12 cellular contexts compared by ENCODE assay signal in genomic region chr2:240925576-240926515, GRCh38. TPM values are rescaled to one million over a fixed set of nuclear protein-coding genes. Genes with fewer than 3 reads are reported as not detected.
DNase-seq lines count a peak whose midpoint lies in the region; ATAC-seq and TF ChIP-seq lines count a peak whose summit lies in the region.
"Had no signal": no experiment of that assay in that cellular context is flagged by ENCODE, and none has a peak within 500 bp of the region (broad histone marks: within the 10 kb centered on the region; RNA-seq: fewer than 3 reads in every experiment).

No MANE protein-coding gene starts in this region.

- H3K27me3 Mint-ChIP-seq in activated CD8-positive, alpha-beta T cell treated with anti-CD3 and anti-CD28 coated beads, Interleukin-2, amount 10 ng/mL, durations not matched to agents 7 days and 5 days (ENCODE audit: low read depth) = no peaks in the 10 kb centered on the region
- peaks cover 4% of the 10 kb centered on the region for H3K27me3 Mint-ChIP-seq in activated CD8-positive, alpha-beta T cell treated with anti-CD3 and anti-CD28 coated beads for 36 hours
- H3K27me3 Mint-ChIP-seq in activated naive CD8-positive, alpha-beta T cell treated with anti-CD3 and anti-CD28 coated beads, Interleukin-2, amount 50 U/mL, for 24 hours = no peaks in the 10 kb centered on the region

- CTCF ChIA-PET in activated CD8-positive, alpha-beta T cell treated with anti-CD3 and anti-CD28 coated beads, Interleukin-2, amount 10 ng/mL, durations not matched to agents 7 days and 5 days (lab: Charles Lee) = no interaction called here
- CTCF ChIA-PET in activated CD8-positive, alpha-beta T cell treated with anti-CD3 and anti-CD28 coated beads for 36 hours (lab: Charles Lee) = no interaction called here

- H3K4me3 Mint-ChIP-seq in activated CD8-positive, alpha-beta T cell treated with anti-CD3 and anti-CD28 coated beads, Interleukin-2, amount 10 ng/mL, durations not matched to agents 7 days and 5 days = no peak overlapping the region
- H3K4me3 Mint-ChIP-seq in activated CD8-positive, alpha-beta T cell treated with anti-CD3 and anti-CD28 coated beads for 36 hours = no peak overlapping the region
- H3K4me3 Mint-ChIP-seq in activated naive CD8-positive, alpha-beta T cell treated with anti-CD3 and anti-CD28 coated beads, Interleukin-2, amount 50 U/mL, for 24 hours = no peak overlapping the region

- H3K4me1 ChIP-seq in lung (ENCODE audit: control insufficient read depth in 2 of 2, insufficient read depth in 2 of 2, low read length in 2 of 2) = peaks cover 0 to 3% of the 10 kb centered on the region in 2 donors
- H3K4me1 ChIP-seq in testis = no peaks in the 10 kb centered on the region

- no peak overlapping the region for H3K27ac ChIP-seq in lung (ENCODE audit: low read depth in 1 of 2, low read length in 1 of 2)
- no peak overlapping the region for H3K27ac ChIP-seq in testis

- H3K4me3 ChIP-seq in lung = no peak overlapping the region
- H3K4me3 ChIP-seq in testis = no peak overlapping the region

- ATAC-seq in activated CD8-positive, alpha-beta T cell treated with anti-CD3 and anti-CD28 coated beads, Interleukin-2, amount 10 ng/mL, durations not matched to agents 7 days and 5 days = peak; percentile 34
- no peak for ATAC-seq in activated CD8-positive, alpha-beta T cell treated with anti-CD3 and anti-CD28 coated beads for 36 hours
- ATAC-seq in activated naive CD8-positive, alpha-beta T cell treated with anti-CD3 and anti-CD28 coated beads, Interleukin-2, amount 50 U/mL, for 24 hours = no peak
- ATAC-seq in lung (ENCODE audit: insufficient read depth, low FRiP score) = peak; percentile 10
- ATAC-seq in HG02759 (IDR thresholded peaks at IDR 0.05; ENCODE audit: unreplicated experiment) = no peak

- H3K9me3 ChIP-seq in lung (ENCODE audit: control insufficient read depth in 2 of 2, insufficient read depth in 1 of 2, low read length in 1 of 2) = no peaks in the 10 kb centered on the region
- no peaks in the 10 kb centered on the region for H3K9me3 ChIP-seq in testis

- intact Hi-C loops in activated CD8-positive, alpha-beta T cell treated with anti-CD3 and anti-CD28 coated beads for 36 hours (cut with micrococcal nuclease) = no loop called here
- intact Hi-C loops in testis (cut with DNase I; ENCODE audit: low total_unique reads) = no loop called here

- H3K27ac Mint-ChIP-seq in activated CD8-positive, alpha-beta T cell treated with anti-CD3 and anti-CD28 coated beads, Interleukin-2, amount 10 ng/mL, durations not matched to agents 7 days and 5 days = no peak overlapping the region
- no peak overlapping the region for H3K27ac Mint-ChIP-seq in activated CD8-positive, alpha-beta T cell treated with anti-CD3 and anti-CD28 coated beads for 36 hours
- H3K27ac Mint-ChIP-seq in activated naive CD8-positive, alpha-beta T cell treated with anti-CD3 and anti-CD28 coated beads, Interleukin-2, amount 50 U/mL, for 24 hours = no peak overlapping the region

- TF ChIP-seq POLR2A in testis (IDR thresholded peaks at IDR 0.05) = no peak

- DNase-seq in activated CD8-positive, alpha-beta T cell treated with anti-CD3 and anti-CD28 coated beads, Interleukin-2, amount 10 ng/mL, durations not matched to agents 7 days and 5 days = no peak
- no peak for DNase-seq in activated CD8-positive, alpha-beta T cell treated with anti-CD3 and anti-CD28 coated beads for 36 hours
- peak; percentile 1 for DNase-seq in activated naive CD8-positive, alpha-beta T cell treated with anti-CD3 and anti-CD28 coated beads, Interleukin-2, amount 50 U/mL, for 24 hours
- no peak for DNase-seq in lung (ENCODE audit: low spot score)
- peak; percentile 12 for DNase-seq in testis
- DNase-seq in NCI-H128 (lab: John Stamatoyannopoulos, UW; ENCODE audit: unreplicated experiment) = no peak
- DNase-seq in NK-92 treated with Interleukin-12 subunit alpha and Interleukin-12 subunit beta, amount 100 ng/mL, for 24 hours (lab: John Stamatoyannopoulos, UW) = no peak
- DNase-seq: activated CD4-positive, CD25-positive, alpha-beta regulatory T cell; stimulated activated CD4-positive, alpha-beta T cell treated with anti-CD3 and anti-CD28 coated beads, Interleukin-12 subunit alpha, Interleukin-12 subunit beta, amount 100 ng/mL, for 4 hours had no signal

- TF ChIP-seq CTCF in activated CD8-positive, alpha-beta T cell treated with anti-CD3 and anti-CD28 coated beads for 36 hours (IDR thresholded peaks at IDR 0.05) = no peak
- no peak for TF ChIP-seq CTCF in lung (IDR thresholded peaks at IDR 0.05; ENCODE audit: control extremely low read depth, extremely low read depth)
- no peak for TF ChIP-seq CTCF in testis (IDR thresholded peaks at IDR 0.05)

- WGBS in lung, 2 donors = 93 to 94% methylated on average over 29 of the region's 29 CpGs
- WGBS in testis, 2 donors = 92% methylated on average over 9 to 29 of the region's 29 CpGs

- H3K4me1 Mint-ChIP-seq in activated CD8-positive, alpha-beta T cell treated with anti-CD3 and anti-CD28 coated beads, Interleukin-2, amount 10 ng/mL, durations not matched to agents 7 days and 5 days (ENCODE audit: low read depth) = no peaks in the 10 kb centered on the region
- H3K4me1 Mint-ChIP-seq in activated CD8-positive, alpha-beta T cell treated with anti-CD3 and anti-CD28 coated beads for 36 hours (ENCODE audit: low read depth) = no peaks in the 10 kb centered on the region
- no peaks in the 10 kb centered on the region for H3K4me1 Mint-ChIP-seq in activated naive CD8-positive, alpha-beta T cell treated with anti-CD3 and anti-CD28 coated beads, Interleukin-2, amount 50 U/mL, for 24 hours

- H3K27me3 ChIP-seq in lung (ENCODE audit: control insufficient read depth, insufficient read depth) (no peaks in the 10 kb centered on the region), testis (no peaks in the 10 kb centered on the region)

- no peaks in the 10 kb centered on the region for H3K9me3 Mint-ChIP-seq in activated CD8-positive, alpha-beta T cell treated with anti-CD3 and anti-CD28 coated beads, Interleukin-2, amount 10 ng/mL, durations not matched to agents 7 days and 5 days (ENCODE audit: insufficient read depth)
- no peaks in the 10 kb centered on the region for H3K9me3 Mint-ChIP-seq in activated CD8-positive, alpha-beta T cell treated with anti-CD3 and anti-CD28 coated beads for 36 hours
- no peaks in the 10 kb centered on the region for H3K9me3 Mint-ChIP-seq in activated naive CD8-positive, alpha-beta T cell treated with anti-CD3 and anti-CD28 coated beads, Interleukin-2, amount 50 U/mL, for 24 hours

- H3K36me3 ChIP-seq in lung (ENCODE audit: control insufficient read depth in 2 of 2, insufficient read depth in 2 of 2, low read length in 2 of 2) (no peaks in the 10 kb centered on the region), testis (ENCODE audit: low read depth, missing control alignments) (no peaks in the 10 kb centered on the region)

- H3K36me3 Mint-ChIP-seq in activated CD8-positive, alpha-beta T cell treated with anti-CD3 and anti-CD28 coated beads, Interleukin-2, amount 10 ng/mL, durations not matched to agents 7 days and 5 days (ENCODE audit: low read depth) = no peaks in the 10 kb centered on the region
- no peaks in the 10 kb centered on the region for H3K36me3 Mint-ChIP-seq in activated CD8-positive, alpha-beta T cell treated with anti-CD3 and anti-CD28 coated beads for 36 hours (ENCODE audit: low read depth)
- H3K36me3 Mint-ChIP-seq in activated naive CD8-positive, alpha-beta T cell treated with anti-CD3 and anti-CD28 coated beads, Interleukin-2, amount 50 U/mL, for 24 hours (ENCODE audit: low read depth) = no peaks in the 10 kb centered on the region

- POLR2A ChIA-PET in activated CD8-positive, alpha-beta T cell treated with anti-CD3 and anti-CD28 coated beads, Interleukin-2, amount 10 ng/mL, durations not matched to agents 7 days and 5 days (lab: Charles Lee) = no interaction called here
- POLR2A ChIA-PET in activated CD8-positive, alpha-beta T cell treated with anti-CD3 and anti-CD28 coated beads for 36 hours (lab: Charles Lee) = no interaction called here

RNA-seq across cellular contexts. Expression of gene CROCC2, which starts 19.7 kb away (rescaled TPM):
- not detected for total RNA-seq in activated CD8-positive, alpha-beta T cell treated with anti-CD3 and anti-CD28 coated beads, Interleukin-2, amount 10 ng/mL, durations not matched to agents 7 days and 5 days
- total RNA-seq in activated CD8-positive, alpha-beta T cell treated with anti-CD3 and anti-CD28 coated beads for 36 hours = not detected
- total RNA-seq in lung (10 to 100 TPM in 1 of 2 donors, 1 to 10 TPM in 1; 5.6 to 17.4 TPM), testis (under 1 TPM; 0.43 to 0.55 TPM)
- polyA plus RNA-seq in lung (1 to 10 TPM; 1.3 to 3.1 TPM), testis (ENCODE audit: insufficient read depth, low read depth, low replicate concordance) (0.51 TPM)
- total RNA-seq: endothelial cell of umbilical vein, G401 had no signal
- polyA plus RNA-seq: endothelial cell of umbilical vein had no signal

RNA-seq across cellular contexts. Expression of gene MAB21L4, which starts 29.9 kb away (rescaled TPM):
- total RNA-seq in activated CD8-positive, alpha-beta T cell treated with anti-CD3 and anti-CD28 coated beads, Interleukin-2, amount 10 ng/mL, durations not matched to agents 7 days and 5 days = not detected
- not detected for total RNA-seq in activated CD8-positive, alpha-beta T cell treated with anti-CD3 and anti-CD28 coated beads for 36 hours
- 10 to 100 TPM in 1 of 2 donors, 1 to 10 TPM in 1; 2.9 to 21.1 TPM for total RNA-seq in lung
- polyA plus RNA-seq in lung = 1 to 10 TPM; 4.9 to 8.7 TPM
- total RNA-seq in testis = not detected
- 1.1 TPM for polyA plus RNA-seq in testis (ENCODE audit: insufficient read depth, low read depth, low replicate concordance)
- total RNA-seq: endothelial cell of umbilical vein, G401 had no signal
- polyA plus RNA-seq: endothelial cell of umbilical vein had no signal

RNA-seq across cellular contexts. Expression of gene AGXT, which starts 57.2 kb away (rescaled TPM):
- not detected for total RNA-seq in activated CD8-positive, alpha-beta T cell treated with anti-CD3 and anti-CD28 coated beads, Interleukin-2, amount 10 ng/mL, durations not matched to agents 7 days and 5 days
- not detected for total RNA-seq in activated CD8-positive, alpha-beta T cell treated with anti-CD3 and anti-CD28 coated beads for 36 hours
- under 1 TPM in 1 of 2 donors, not detected in 1; 0.61 TPM for total RNA-seq in lung
- under 1 TPM; 0.05 to 0.16 TPM for polyA plus RNA-seq in lung
- total RNA-seq in testis = under 1 TPM in 1 of 2 donors, not detected in 1; 0.24 TPM
- polyA plus RNA-seq in testis (ENCODE audit: insufficient read depth, low read depth, low replicate concordance) = 0.51 TPM
- total RNA-seq: endothelial cell of umbilical vein, G401 had no signal
- polyA plus RNA-seq: endothelial cell of umbilical vein had no signal

Comparison
In these comparisons a context has a peak if more than half of its experiments do, and no peak if none do; other contexts are left out.
1. ATAC-seq: peak in activated CD8-positive, alpha-beta T cell treated with anti-CD3 and anti-CD28 coated beads, Interleukin-2, amount 10 ng/mL, durations not matched to agents 7 days and 5 days (single experiment) and lung (single experiment); none in activated CD8-positive, alpha-beta T cell treated with anti-CD3 and anti-CD28 coated beads for 36 hours (single experiment), activated naive CD8-positive, alpha-beta T cell treated with anti-CD3 and anti-CD28 coated beads, Interleukin-2, amount 50 U/mL, for 24 hours (single experiment) and HG02759 (single experiment).
2. DNase-seq: peak in activated naive CD8-positive, alpha-beta T cell treated with anti-CD3 and anti-CD28 coated beads, Interleukin-2, amount 50 U/mL, for 24 hours (single experiment) and testis (single experiment); none in activated CD8-positive, alpha-beta T cell treated with anti-CD3 and anti-CD28 coated beads, Interleukin-2, amount 10 ng/mL, durations not matched to agents 7 days and 5 days (single experiment), activated CD8-positive, alpha-beta T cell treated with anti-CD3 and anti-CD28 coated beads for 36 hours (single experiment), lung (single experiment), NCI-H128 (single experiment) and NK-92 treated with Interleukin-12 subunit alpha and Interleukin-12 subunit beta, amount 100 ng/mL, for 24 hours (single experiment).
3. RNA of gene CROCC2, which starts 19.7 kb away (total RNA-seq): 5.6 to 17.4 TPM in lung; 0.43 to 0.55 TPM in testis, not detected in activated CD8-positive, alpha-beta T cell treated with anti-CD3 and anti-CD28 coated beads, Interleukin-2, amount 10 ng/mL, durations not matched to agents 7 days and 5 days and not detected in activated CD8-positive, alpha-beta T cell treated with anti-CD3 and anti-CD28 coated beads for 36 hours; every median in the first group is over 4 times any median in the second.